Comparison of ENCODE assay signal across 2 cellular contexts in genomic region chr5:180628211-180628610, GRCh38.
TF ChIP-seq lines count a peak whose summit lies in the region.

No MANE protein-coding gene starts in this region.

TF ChIP-seq in HEK293, 187 proteins besides CTCF, POLR2A, EP300 and RAD21 (continued from another document):
- TF ChIP-seq, protein P1, sequence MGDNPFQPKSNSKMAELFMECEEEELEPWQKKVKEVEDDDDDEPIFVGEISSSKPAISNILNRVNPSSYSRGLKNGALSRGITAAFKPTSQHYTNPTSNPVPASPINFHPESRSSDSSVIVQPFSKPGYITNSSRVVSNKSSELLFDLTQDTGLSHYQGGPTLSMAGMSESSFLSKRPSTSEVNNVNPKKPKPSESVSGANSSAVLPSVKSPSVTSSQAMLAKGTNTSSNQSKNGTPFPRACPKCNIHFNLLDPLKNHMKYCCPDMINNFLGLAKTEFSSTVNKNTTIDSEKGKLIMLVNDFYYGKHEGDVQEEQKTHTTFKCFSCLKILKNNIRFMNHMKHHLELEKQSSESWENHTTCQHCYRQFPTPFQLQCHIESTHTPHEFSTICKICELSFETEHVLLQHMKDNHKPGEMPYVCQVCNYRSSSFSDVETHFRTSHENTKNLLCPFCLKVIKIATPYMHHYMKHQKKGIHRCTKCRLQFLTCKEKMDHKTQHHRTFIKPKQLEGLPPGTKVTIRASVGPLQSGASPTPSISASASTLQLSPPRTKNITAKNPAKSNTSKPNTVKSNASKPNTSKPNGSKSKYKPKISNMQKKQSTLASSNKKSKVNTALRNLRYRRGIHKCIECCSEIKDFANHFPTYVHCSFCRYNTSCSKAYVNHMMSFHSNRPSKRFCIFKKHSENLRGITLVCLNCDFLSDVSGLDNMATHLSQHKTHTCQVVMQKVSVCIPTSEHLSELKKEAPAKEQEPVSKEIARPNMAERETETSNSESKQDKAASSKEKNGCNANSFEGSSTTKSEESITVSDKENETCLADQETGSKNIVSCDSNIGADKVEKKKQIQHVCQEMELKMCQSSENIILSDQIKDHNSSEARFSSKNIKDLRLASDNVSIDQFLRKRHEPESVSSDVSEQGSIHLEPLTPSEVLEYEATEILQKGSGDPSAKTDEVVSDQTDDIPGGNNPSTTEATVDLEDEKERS (tag by site-specific recombination; IDR thresholded peaks at IDR 0.05): no peak
- TF ChIP-seq ZIC2 (tag by site-specific recombination; IDR thresholded peaks at IDR 0.05): peak; percentile 27; the same call in 1 of the 2 replicates
- TF ChIP-seq GFI1B (tag by site-specific recombination; IDR thresholded peaks at IDR 0.05): no peak

TF ChIP-seq in WTC11, 78 proteins besides CTCF, POLR2A, EP300 and RAD21 (continued from another document):
- TF ChIP-seq PRDM15 (CRISPR knock-in tag; IDR thresholded peaks at IDR 0.05) (no peak), SMAD4 (CRISPR knock-in tag; IDR thresholded peaks at IDR 0.05) (no peak), CREB1 (CRISPR knock-in tag; IDR thresholded peaks at IDR 0.05) (no peak), GRHL2 (CRISPR knock-in tag; IDR thresholded peaks at IDR 0.05; ENCODE audit: insufficient replicate concordance, severe bottlenecking) (no peak), TEAD1 (CRISPR knock-in tag; IDR thresholded peaks at IDR 0.05) (no peak), ESRRA (CRISPR knock-in tag; IDR thresholded peaks at IDR 0.05; ENCODE audit: borderline replicate concordance) (no peak), ETV6 (CRISPR knock-in tag; IDR thresholded peaks at IDR 0.05) (no peak)
- TF ChIP-seq, protein P2, sequence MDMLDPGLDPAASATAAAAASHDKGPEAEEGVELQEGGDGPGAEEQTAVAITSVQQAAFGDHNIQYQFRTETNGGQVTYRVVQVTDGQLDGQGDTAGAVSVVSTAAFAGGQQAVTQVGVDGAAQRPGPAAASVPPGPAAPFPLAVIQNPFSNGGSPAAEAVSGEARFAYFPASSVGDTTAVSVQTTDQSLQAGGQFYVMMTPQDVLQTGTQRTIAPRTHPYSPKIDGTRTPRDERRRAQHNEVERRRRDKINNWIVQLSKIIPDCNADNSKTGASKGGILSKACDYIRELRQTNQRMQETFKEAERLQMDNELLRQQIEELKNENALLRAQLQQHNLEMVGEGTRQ (CRISPR knock-in tag; IDR thresholded peaks at IDR 0.05): no peak
- TF ChIP-seq, protein P3, sequence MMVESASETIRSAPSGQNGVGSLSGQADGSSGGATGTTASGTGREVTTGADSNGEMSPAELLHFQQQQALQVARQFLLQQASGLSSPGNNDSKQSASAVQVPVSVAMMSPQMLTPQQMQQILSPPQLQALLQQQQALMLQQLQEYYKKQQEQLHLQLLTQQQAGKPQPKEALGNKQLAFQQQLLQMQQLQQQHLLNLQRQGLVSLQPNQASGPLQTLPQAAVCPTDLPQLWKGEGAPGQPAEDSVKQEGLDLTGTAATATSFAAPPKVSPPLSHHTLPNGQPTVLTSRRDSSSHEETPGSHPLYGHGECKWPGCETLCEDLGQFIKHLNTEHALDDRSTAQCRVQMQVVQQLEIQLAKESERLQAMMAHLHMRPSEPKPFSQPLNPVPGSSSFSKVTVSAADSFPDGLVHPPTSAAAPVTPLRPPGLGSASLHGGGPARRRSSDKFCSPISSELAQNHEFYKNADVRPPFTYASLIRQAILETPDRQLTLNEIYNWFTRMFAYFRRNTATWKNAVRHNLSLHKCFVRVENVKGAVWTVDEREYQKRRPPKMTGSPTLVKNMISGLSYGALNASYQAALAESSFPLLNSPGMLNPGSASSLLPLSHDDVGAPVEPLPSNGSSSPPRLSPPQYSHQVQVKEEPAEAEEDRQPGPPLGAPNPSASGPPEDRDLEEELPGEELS (CRISPR knock-in tag; IDR thresholded peaks at IDR 0.05): no peak
